ENCODE assay signal across 26 cellular contexts in the genomic region with DNA sequence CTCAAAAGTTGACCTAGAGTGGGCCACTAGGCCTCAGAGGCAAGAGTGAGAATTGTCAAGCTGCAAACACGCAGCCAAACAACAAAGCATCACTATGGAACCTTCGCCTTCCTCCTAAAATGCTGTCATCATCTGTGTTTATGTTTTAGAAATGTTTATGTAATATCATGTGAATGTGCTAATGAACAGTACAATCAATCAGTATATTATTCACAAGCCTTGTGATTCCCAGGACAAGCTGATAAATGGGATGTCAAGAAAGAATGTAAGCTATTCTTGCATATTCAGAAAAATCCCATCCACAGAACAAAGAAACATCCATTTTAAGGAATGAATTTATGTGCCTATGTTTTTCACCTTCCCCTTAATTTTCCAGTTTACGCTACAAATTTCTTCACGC.
A peak's percentile ranks its signal among the peaks of the same experiment; 100 is the strongest.
DNase-seq lines count a peak whose midpoint lies in the region; ATAC-seq lines count a peak whose summit lies in the region.
"Had no signal": no experiment of that assay in that cellular context is flagged by ENCODE, and none has a peak within 500 bp of the region (broad histone marks: within the 10 kb centered on the region; RNA-seq: fewer than 3 reads in every experiment).

No MANE protein-coding gene starts in this region.

- no peak overlapping the region for H3K27ac ChIP-seq in CD8-positive, alpha-beta memory T cell (ENCODE audit: low read depth, low read length)
- H3K27ac ChIP-seq: GM23248 had no signal

- CTCF ChIA-PET in activated naive CD4-positive, alpha-beta T cell treated with anti-CD3 and anti-CD28 coated beads for 36 hours (lab: Charles Lee): interaction anchor here (0.9 to 1.6 kb wide), 7 partner anchors 13 to 73 kb away, joined by 3 to 4 read pairs (median 3); no protein-coding TSS in a partner anchor
- CTCF ChIA-PET in CD8-positive, alpha-beta memory T cell (lab: Charles Lee): interaction anchor here (1.1 to 1.3 kb wide), 2 partner anchors 16 to 73 kb away, joined by 3 read pairs; no protein-coding TSS in a partner anchor

- no peaks in the 10 kb centered on the region for H3K27me3 Mint-ChIP-seq in activated naive CD4-positive, alpha-beta T cell treated with anti-CD3 and anti-CD28 coated beads for 36 hours (ENCODE audit: low read depth)
- no peaks in the 10 kb centered on the region for H3K27me3 Mint-ChIP-seq in activated naive CD8-positive, alpha-beta T cell
- H3K27me3 Mint-ChIP-seq in naive thymus-derived CD8-positive, alpha-beta T cell: no peaks in the 10 kb centered on the region
- peaks cover 4 to 6% of the 10 kb centered on the region in 2 donors for H3K27me3 Mint-ChIP-seq in CD8-positive, alpha-beta memory T cell

- no peak for ATAC-seq in naive thymus-derived CD8-positive, alpha-beta T cell
- ATAC-seq in HG02610 (IDR thresholded peaks at IDR 0.05; ENCODE audit: unreplicated experiment): no peak
- ATAC-seq: GM12878, PC-3 had no signal

- no peaks in the 10 kb centered on the region for H3K27me3 ChIP-seq in CD8-positive, alpha-beta memory T cell (ENCODE audit: insufficient read depth, low read length, poor library complexity, severe bottlenecking)
- H3K27me3 ChIP-seq: MG63 had no signal

- intact Hi-C loops in activated naive CD4-positive, alpha-beta T cell treated with anti-CD3 and anti-CD28 coated beads for 36 hours (cut with micrococcal nuclease): no loop called here

- H3K9me3 Mint-ChIP-seq in activated naive CD4-positive, alpha-beta T cell treated with anti-CD3 and anti-CD28 coated beads for 36 hours: no peaks in the 10 kb centered on the region
- H3K9me3 Mint-ChIP-seq in activated naive CD8-positive, alpha-beta T cell (ENCODE audit: low read depth): no peaks in the 10 kb centered on the region
- no peaks in the 10 kb centered on the region for H3K9me3 Mint-ChIP-seq in naive thymus-derived CD8-positive, alpha-beta T cell
- H3K9me3 Mint-ChIP-seq in CD8-positive, alpha-beta memory T cell: no peaks in the 10 kb centered on the region
- H3K9me3 Mint-ChIP-seq: CD14-positive monocyte, IgD-negative memory B cell had no signal

- H3K27ac Mint-ChIP-seq in activated naive CD4-positive, alpha-beta T cell treated with anti-CD3 and anti-CD28 coated beads for 36 hours: peak overlapping the region; percentile 89
- peak overlapping the region; percentile 93 for H3K27ac Mint-ChIP-seq in activated naive CD8-positive, alpha-beta T cell
- H3K27ac Mint-ChIP-seq in naive thymus-derived CD8-positive, alpha-beta T cell: peak overlapping the region; percentile 29 to 94 (median 90)
- peak overlapping the region in 1 of 8 donors; percentile 13 for H3K27ac Mint-ChIP-seq in CD8-positive, alpha-beta memory T cell
- H3K27ac Mint-ChIP-seq: CD14-positive monocyte had no signal

- H3K4me1 ChIP-seq in CD8-positive, alpha-beta memory T cell (ENCODE audit: insufficient read depth, low read length): peaks cover 89% of the 10 kb centered on the region
- H3K4me1 ChIP-seq: HAP-1 had no signal

- peaks cover 7% of the 10 kb centered on the region for H3K36me3 ChIP-seq in CD8-positive, alpha-beta memory T cell (ENCODE audit: insufficient read depth, low read length)
- H3K36me3 ChIP-seq: HAP-1, MG63 had no signal

- no peak for DNase-seq in activated naive CD4-positive, alpha-beta T cell treated with anti-CD3 and anti-CD28 coated beads for 36 hours
- no peak for DNase-seq in activated naive CD4-positive, alpha-beta T cell (lab: John Stamatoyannopoulos, UW)
- DNase-seq in SK-MEL-5 (ENCODE audit: low read depth, low spot score) (peak; percentile 35), islet precursor cell (no peak)
- no peak for DNase-seq in naive thymus-derived CD8-positive, alpha-beta T cell
- no peak for DNase-seq in CD8-positive, alpha-beta memory T cell
- DNase-seq: AML-193, DMS53, EL, GM23248, Kasumi-1, MG63, NCI-H1048, NCI-H1436, NCI-H2029, NCI-H345, NCI-H524 treated with DMSO at 0.1 percent for 48 hours, PC-3, RPMI8226, SHP77 treated with DMSO at 0.1 percent for 48 hours had no signal

- POLR2A ChIA-PET in naive thymus-derived CD8-positive, alpha-beta T cell (lab: Charles Lee): interaction anchor here (0.6 to 3.2 kb wide), 9 partner anchors 11 to 410 kb away, joined by 3 to 28 read pairs (median 3); partner anchors contain the start of gene LEF1
- POLR2A ChIA-PET in CD8-positive, alpha-beta memory T cell (lab: Charles Lee): no interaction called here

- no peak overlapping the region for H3K4me3 ChIP-seq in CD8-positive, alpha-beta memory T cell (ENCODE audit: low read length)
- H3K4me3 ChIP-seq: GM12878, GM23248, HAP-1, MG63 had no signal

- H3K4me3 Mint-ChIP-seq in activated naive CD4-positive, alpha-beta T cell treated with anti-CD3 and anti-CD28 coated beads for 36 hours: peak overlapping the region; percentile 2
- peak overlapping the region; percentile 60 for H3K4me3 Mint-ChIP-seq in activated naive CD8-positive, alpha-beta T cell
- H3K4me3 Mint-ChIP-seq in naive thymus-derived CD8-positive, alpha-beta T cell: peak overlapping the region in 9 of 10 donors; percentile 20 to 73 (median 62)
- H3K4me3 Mint-ChIP-seq in CD8-positive, alpha-beta memory T cell: no peak overlapping the region
- H3K4me3 Mint-ChIP-seq: CD14-positive monocyte, IgD-negative memory B cell had no signal

- in situ Hi-C loops in SK-MEL-5 (cut with HindIII; ENCODE audit: low pct_unique_long_range_greater_than_20kb, low sequenced_read_pairs): no loop called here

- peaks cover 64% of the 10 kb centered on the region for H3K36me3 Mint-ChIP-seq in activated naive CD4-positive, alpha-beta T cell treated with anti-CD3 and anti-CD28 coated beads for 36 hours (ENCODE audit: low read depth)
- H3K36me3 Mint-ChIP-seq in activated naive CD8-positive, alpha-beta T cell: peaks cover 36% of the 10 kb centered on the region
- peaks cover 9 to 81% (median 30%) of the 10 kb centered on the region in 3 donors for H3K36me3 Mint-ChIP-seq in naive thymus-derived CD8-positive, alpha-beta T cell
- H3K36me3 Mint-ChIP-seq in CD8-positive, alpha-beta memory T cell: peaks cover 0 to 11% (median 10%) of the 10 kb centered on the region in 3 donors
- H3K36me3 Mint-ChIP-seq: CD14-positive monocyte, IgD-negative memory B cell had no signal

- H3K9me3 ChIP-seq in CD8-positive, alpha-beta memory T cell (ENCODE audit: low read length): no peaks in the 10 kb centered on the region
- H3K9me3 ChIP-seq: HAP-1, MG63 had no signal

- H3K4me1 Mint-ChIP-seq in activated naive CD4-positive, alpha-beta T cell treated with anti-CD3 and anti-CD28 coated beads for 36 hours (ENCODE audit: low read depth): peaks cover 89% of the 10 kb centered on the region
- peaks cover 91% of the 10 kb centered on the region for H3K4me1 Mint-ChIP-seq in activated naive CD8-positive, alpha-beta T cell (ENCODE audit: low read depth)
- peaks cover 53 to 95% (median 87%) of the 10 kb centered on the region in 4 donors for H3K4me1 Mint-ChIP-seq in naive thymus-derived CD8-positive, alpha-beta T cell
- H3K4me1 Mint-ChIP-seq in CD8-positive, alpha-beta memory T cell: peaks cover 63 to 86% (median 69%) of the 10 kb centered on the region in 3 donors

Comparison
In these comparisons a context has a peak if more than half of its experiments do, and no peak if none do; other contexts are left out.
1. H3K4me3 Mint-ChIP-seq: peak in activated naive CD4-positive, alpha-beta T cell treated with anti-CD3 and anti-CD28 coated beads for 36 hours (single experiment), activated naive CD8-positive, alpha-beta T cell (single experiment) and naive thymus-derived CD8-positive, alpha-beta T cell (9 of 10); none in CD8-positive, alpha-beta memory T cell (0 of 7).